ENCODE assay signal across 15 cellular contexts in genomic region chr11:4491878-4492606, GRCh38. TPM values are rescaled to one million over a fixed set of nuclear protein-coding genes. Genes with fewer than 3 reads are reported as not detected.
DNase-seq lines count a peak whose midpoint lies in the region; ATAC-seq, FAIRE-seq and TF ChIP-seq lines count a peak whose summit lies in the region.
"Had no signal": no experiment of that assay in that cellular context is flagged by ENCODE, and none has a peak within 500 bp of the region (broad histone marks: within the 10 kb centered on the region; RNA-seq: fewer than 3 reads in every experiment).

No MANE protein-coding gene starts in this region.

- peaks cover 6% of the 10 kb centered on the region for H3K4me1 Mint-ChIP-seq in activated T-helper 17 cell treated with anti-CD3 and anti-CD28 coated beads, Interleukin-2, amount 50 U/mL, for 72 hours
- no peaks in the 10 kb centered on the region for H3K4me1 Mint-ChIP-seq in neural progenitor cell

- H3K4me2 ChIP-seq in neural progenitor cell, result no peak overlapping the region

- H3K27me3 Mint-ChIP-seq in activated T-helper 17 cell treated with anti-CD3 and anti-CD28 coated beads, Interleukin-2, amount 50 U/mL, for 72 hours, result peaks cover 35% of the 10 kb centered on the region
- H3K27me3 Mint-ChIP-seq in neural progenitor cell (ENCODE audit: insufficient read depth, low read depth), result peaks cover 2% of the 10 kb centered on the region

- no peak for FAIRE-seq in D721Med (lab: Jason Lieb, UNC)
- FAIRE-seq: A204.1, RCC 7860 had no signal

- H3K27ac Mint-ChIP-seq in activated naive CD4-positive, alpha-beta T cell treated with anti-CD3 and anti-CD28 coated beads, Interleukin-2, amount 50 U/mL, for 72 hours, result peak overlapping the region in 1 of 2 donors; percentile 82
- peak overlapping the region; percentile 67 for H3K27ac Mint-ChIP-seq in activated T-helper 17 cell treated with anti-CD3 and anti-CD28 coated beads, Interleukin-2, amount 50 U/mL, for 72 hours
- no peak overlapping the region for H3K27ac Mint-ChIP-seq in neural progenitor cell
- H3K27ac Mint-ChIP-seq: CD4-positive, CD25-positive, alpha-beta regulatory T cell had no signal

- DNase-seq in activated naive CD4-positive, alpha-beta T cell treated with anti-CD3 and anti-CD28 coated beads, Interleukin-2, amount 50 U/mL, for 72 hours (ENCODE audit: low spot score in 2 of 2), result no peak
- DNase-seq in activated naive CD4-positive, alpha-beta T cell (lab: John Stamatoyannopoulos, UW), result no peak
- no peak for DNase-seq in neural progenitor cell (ENCODE audit: low spot score)
- DNase-seq in OCI-M1 (lab: John Stamatoyannopoulos, UW), result no peak
- DNase-seq in D721Med (ENCODE audit: insufficient read length, low spot score), result no peak
- DNase-seq: BE2C, H7, NCI-H1694 treated with DMSO at 0.1 percent for 48 hours had no signal

- H3K4me3 ChIP-seq in neural progenitor cell, result no peak overlapping the region
- H3K4me3 ChIP-seq: SK-N-MC had no signal

- H3K36me3 Mint-ChIP-seq in activated naive CD4-positive, alpha-beta T cell treated with anti-CD3 and anti-CD28 coated beads, Interleukin-2, amount 50 U/mL, for 72 hours, result no peaks in the 10 kb centered on the region
- H3K36me3 Mint-ChIP-seq in activated T-helper 17 cell treated with anti-CD3 and anti-CD28 coated beads, Interleukin-2, amount 50 U/mL, for 72 hours (ENCODE audit: low read depth), result no peaks in the 10 kb centered on the region
- no peaks in the 10 kb centered on the region for H3K36me3 Mint-ChIP-seq in neural progenitor cell
- H3K36me3 Mint-ChIP-seq: CD4-positive, CD25-positive, alpha-beta regulatory T cell had no signal

- H4K20me1 ChIP-seq in neural progenitor cell (ENCODE audit: low read depth), result no peaks in the 10 kb centered on the region

- H3K9me3 ChIP-seq in neural progenitor cell (ENCODE audit: low read depth), result no peaks in the 10 kb centered on the region
- H3K9me3 ChIP-seq: BE2C had no signal

- H3K4me3 Mint-ChIP-seq in activated T-helper 17 cell treated with anti-CD3 and anti-CD28 coated beads, Interleukin-2, amount 50 U/mL, for 72 hours, result peak overlapping the region; percentile 13
- H3K4me3 Mint-ChIP-seq in neural progenitor cell, result peak overlapping the region; percentile 6

- no peaks in the 10 kb centered on the region for H3K79me2 ChIP-seq in neural progenitor cell (ENCODE audit: low read depth)

- TF ChIP-seq CTCF in neural progenitor cell (IDR thresholded peaks at IDR 0.05) (no peak), D721Med (IDR thresholded peaks at IDR 0.05; ENCODE audit: insufficient read depth, missing control alignments) (no peak)

- H3K9me3 Mint-ChIP-seq in activated naive CD4-positive, alpha-beta T cell treated with anti-CD3 and anti-CD28 coated beads, Interleukin-2, amount 50 U/mL, for 72 hours, result no peaks in the 10 kb centered on the region
- no peaks in the 10 kb centered on the region for H3K9me3 Mint-ChIP-seq in activated T-helper 17 cell treated with anti-CD3 and anti-CD28 coated beads, Interleukin-2, amount 50 U/mL, for 72 hours
- H3K9me3 Mint-ChIP-seq in neural progenitor cell, result peaks cover 2% of the 10 kb centered on the region

- no peak overlapping the region for H3K27ac ChIP-seq in neural progenitor cell
- H3K27ac ChIP-seq: SK-N-MC had no signal

- H3K4me1 ChIP-seq in neural progenitor cell, result no peaks in the 10 kb centered on the region
- H3K4me1 ChIP-seq: BE2C had no signal

- H2AFZ ChIP-seq in neural progenitor cell (replicated peaks), result no peak overlapping the region

- H3F3A ChIP-seq in neural progenitor cell (ENCODE audit: low read depth), result no peaks in the 10 kb centered on the region

- ATAC-seq in activated naive CD4-positive, alpha-beta T cell treated with anti-CD3 and anti-CD28 coated beads, Interleukin-2, amount 50 U/mL, for 72 hours, result peak; percentile 50 to 80
- ATAC-seq in activated T-helper 17 cell treated with anti-CD3 and anti-CD28 coated beads, Interleukin-2, amount 50 U/mL, for 72 hours (replicated peaks), result peak; percentile 61
- ATAC-seq in HG03039 (IDR thresholded peaks at IDR 0.05; ENCODE audit: unreplicated experiment), result no peak

- no peaks in the 10 kb centered on the region for H3K36me3 ChIP-seq in neural progenitor cell
- H3K36me3 ChIP-seq: BE2C had no signal

- H3K9ac ChIP-seq in neural progenitor cell, result no peak overlapping the region

- no peaks in the 10 kb centered on the region for H3K27me3 ChIP-seq in neural progenitor cell

RNA-seq across cellular contexts. Expression of gene OR52K1, which starts 9.6 kb away (rescaled TPM):
- total RNA-seq in activated naive CD4-positive, alpha-beta T cell treated with anti-CD3 and anti-CD28 coated beads, Interleukin-2, amount 50 U/mL, for 72 hours, result under 1 TPM; 0.20 to 0.33 TPM
- total RNA-seq in activated T-helper 17 cell treated with anti-CD3 and anti-CD28 coated beads, Interleukin-2, amount 50 U/mL, for 72 hours, result under 1 TPM in 1 of 2 donors, not detected in 1; 0.05 TPM
- not detected in 2 replicates for total RNA-seq in neural progenitor cell (ENCODE audit: low replicate concordance)
- total RNA-seq: CD4-positive, CD25-positive, alpha-beta regulatory T cell; H7; NCI-H460 had no signal

RNA-seq across cellular contexts. Expression of gene OR52K2, which starts 42.9 kb away (rescaled TPM):
- total RNA-seq in activated naive CD4-positive, alpha-beta T cell treated with anti-CD3 and anti-CD28 coated beads, Interleukin-2, amount 50 U/mL, for 72 hours, result not detected
- total RNA-seq in activated T-helper 17 cell treated with anti-CD3 and anti-CD28 coated beads, Interleukin-2, amount 50 U/mL, for 72 hours, result not detected
- total RNA-seq in neural progenitor cell (ENCODE audit: low replicate concordance), result not detected in 2 replicates
- total RNA-seq: CD4-positive, CD25-positive, alpha-beta regulatory T cell; H7; NCI-H460 had no signal

RNA-seq across cellular contexts. Expression of gene OR52M1, which starts 52.9 kb away (rescaled TPM):
- total RNA-seq in activated naive CD4-positive, alpha-beta T cell treated with anti-CD3 and anti-CD28 coated beads, Interleukin-2, amount 50 U/mL, for 72 hours, result not detected
- total RNA-seq in activated T-helper 17 cell treated with anti-CD3 and anti-CD28 coated beads, Interleukin-2, amount 50 U/mL, for 72 hours, result not detected
- total RNA-seq in neural progenitor cell (ENCODE audit: low replicate concordance), result not detected in 2 replicates
- total RNA-seq: CD4-positive, CD25-positive, alpha-beta regulatory T cell; H7; NCI-H460 had no signal
